Comparison of ENCODE assay signal across 1 cellular context in the genomic region with DNA sequence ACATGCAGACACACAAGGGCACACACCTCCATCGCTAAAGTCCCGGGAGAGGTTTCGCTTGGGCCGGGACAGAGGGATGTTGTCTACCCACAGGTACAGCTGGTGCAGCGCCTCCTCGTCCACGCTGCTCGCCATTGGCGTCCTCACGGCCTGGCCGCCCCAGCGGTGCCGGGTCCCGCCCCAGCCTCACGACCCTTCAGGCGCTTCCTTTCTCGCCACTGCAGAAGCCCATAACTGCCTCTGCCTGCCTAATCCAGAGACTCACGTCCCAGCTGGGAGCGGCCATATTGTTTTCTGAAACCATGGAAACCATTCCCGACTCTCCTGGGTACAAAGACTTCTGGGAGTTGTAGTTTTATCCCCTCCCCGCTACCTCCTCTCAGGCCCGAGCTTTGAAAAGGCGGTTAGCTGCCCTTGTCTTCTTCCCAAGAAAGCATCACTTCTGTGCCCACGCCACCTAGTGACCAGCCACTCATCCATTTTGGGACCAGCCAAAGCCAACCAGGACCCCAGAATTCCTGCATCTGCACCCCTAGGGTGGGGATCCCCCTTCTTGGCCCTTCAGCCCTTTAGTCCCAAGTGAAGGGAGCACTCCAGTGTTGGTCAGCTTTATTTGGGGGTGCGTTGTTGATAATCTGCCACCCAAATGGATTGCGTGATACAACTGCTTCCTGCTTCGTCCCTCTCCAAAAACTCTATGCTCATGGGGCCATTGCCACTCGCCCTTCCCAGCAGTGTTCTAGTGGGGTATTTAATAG.
TF ChIP-seq lines count a peak whose summit lies in the region.

A gene with protein sequence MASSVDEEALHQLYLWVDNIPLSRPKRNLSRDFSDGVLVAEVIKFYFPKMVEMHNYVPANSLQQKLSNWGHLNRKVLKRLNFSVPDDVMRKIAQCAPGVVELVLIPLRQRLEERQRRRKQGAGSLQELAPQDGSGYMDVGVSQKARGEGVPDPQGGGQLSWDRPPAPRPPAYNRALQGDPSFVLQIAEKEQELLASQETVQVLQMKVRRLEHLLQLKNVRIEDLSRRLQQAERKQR (minus strand): TSS at position 296 of the 758 bp plus-strand sequence. CDS start 161 bp downstream, at position 135.

TF ChIP-seq in HepG2, 621 proteins besides CTCF, POLR2A, EP300 and RAD21 (continued from another document and continues in another):
- TF ChIP-seq, protein P1, sequence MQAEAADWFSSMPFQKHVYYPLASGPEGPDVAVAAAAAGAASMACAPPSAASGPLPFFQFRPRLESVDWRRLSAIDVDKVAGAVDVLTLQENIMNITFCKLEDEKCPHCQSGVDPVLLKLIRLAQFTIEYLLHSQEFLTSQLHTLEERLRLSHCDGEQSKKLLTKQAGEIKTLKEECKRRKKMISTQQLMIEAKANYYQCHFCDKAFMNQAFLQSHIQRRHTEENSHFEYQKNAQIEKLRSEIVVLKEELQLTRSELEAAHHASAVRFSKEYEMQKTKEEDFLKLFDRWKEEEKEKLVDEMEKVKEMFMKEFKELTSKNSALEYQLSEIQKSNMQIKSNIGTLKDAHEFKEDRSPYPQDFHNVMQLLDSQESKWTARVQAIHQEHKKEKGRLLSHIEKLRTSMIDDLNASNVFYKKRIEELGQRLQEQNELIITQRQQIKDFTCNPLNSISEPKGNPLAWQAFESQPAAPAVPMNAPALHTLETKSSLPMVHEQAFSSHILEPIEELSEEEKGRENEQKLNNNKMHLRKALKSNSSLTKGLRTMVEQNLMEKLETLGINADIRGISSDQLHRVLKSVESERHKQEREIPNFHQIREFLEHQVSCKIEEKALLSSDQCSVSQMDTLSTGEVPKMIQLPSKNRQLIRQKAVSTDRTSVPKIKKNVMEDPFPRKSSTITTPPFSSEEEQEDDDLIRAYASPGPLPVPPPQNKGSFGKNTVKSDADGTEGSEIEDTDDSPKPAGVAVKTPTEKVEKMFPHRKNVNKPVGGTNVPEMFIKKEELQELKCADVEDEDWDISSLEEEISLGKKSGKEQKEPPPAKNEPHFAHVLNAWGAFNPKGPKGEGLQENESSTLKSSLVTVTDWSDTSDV (CRISPR knock-in tag; IDR thresholded peaks at IDR 0.05), result 0 out of 2 replicates have a peak, but pooled peaks have one; percentile 52
- TF ChIP-seq, protein P2, sequence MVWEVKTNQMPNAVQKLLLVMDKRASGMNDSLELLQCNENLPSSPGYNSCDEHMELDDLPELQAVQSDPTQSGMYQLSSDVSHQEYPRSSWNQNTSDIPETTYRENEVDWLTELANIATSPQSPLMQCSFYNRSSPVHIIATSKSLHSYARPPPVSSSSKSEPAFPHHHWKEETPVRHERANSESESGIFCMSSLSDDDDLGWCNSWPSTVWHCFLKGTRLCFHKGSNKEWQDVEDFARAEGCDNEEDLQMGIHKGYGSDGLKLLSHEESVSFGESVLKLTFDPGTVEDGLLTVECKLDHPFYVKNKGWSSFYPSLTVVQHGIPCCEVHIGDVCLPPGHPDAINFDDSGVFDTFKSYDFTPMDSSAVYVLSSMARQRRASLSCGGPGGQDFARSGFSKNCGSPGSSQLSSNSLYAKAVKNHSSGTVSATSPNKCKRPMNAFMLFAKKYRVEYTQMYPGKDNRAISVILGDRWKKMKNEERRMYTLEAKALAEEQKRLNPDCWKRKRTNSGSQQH (CRISPR knock-in tag; IDR thresholded peaks at IDR 0.05; ENCODE audit: low read depth), result peak; percentile 96; the same call in 1 of the 2 replicates
- TF ChIP-seq PHF8 (CRISPR knock-in tag; IDR thresholded peaks at IDR 0.05) (0 out of 2 replicates have a peak, but pooled peaks have one; percentile 10), ZNF543 (CRISPR knock-in tag; IDR thresholded peaks at IDR 0.05) (no peak), SMAD3 (CRISPR knock-in tag; IDR thresholded peaks at IDR 0.05) (0 out of 2 replicates have a peak, but pooled peaks have one; percentile 69), RFX3 (CRISPR knock-in tag; IDR thresholded peaks at IDR 0.05) (peak; percentile 98), THAP11 (CRISPR knock-in tag; IDR thresholded peaks at IDR 0.05) (peak; percentile 99), ZNF558 (CRISPR knock-in tag; IDR thresholded peaks at IDR 0.05; ENCODE audit: borderline replicate concordance) (no peak), CHD4 (IDR thresholded peaks at IDR 0.05; ENCODE audit: borderline replicate concordance, low read length) (peak; percentile 65; the same call in 1 of the 2 replicates), SMAD1 (CRISPR knock-in tag; IDR thresholded peaks at IDR 0.05; ENCODE audit: borderline replicate concordance, low read depth) (peak; percentile 58; the same call in 1 of the 2 replicates), LCORL (IDR thresholded peaks at IDR 0.05) (no peak), LCORL (CRISPR knock-in tag; IDR thresholded peaks at IDR 0.05) (peak; percentile 90), MED8 (CRISPR knock-in tag; IDR thresholded peaks at IDR 0.05; ENCODE audit: insufficient replicate concordance) (no peak), ZKSCAN1 (IDR thresholded peaks at IDR 0.05; ENCODE audit: low read length) (no peak), ONECUT2 (CRISPR knock-in tag; IDR thresholded peaks at IDR 0.05) (no peak), ZNF530 (CRISPR knock-in tag; IDR thresholded peaks at IDR 0.05; ENCODE audit: low read depth) (no peak), HMG20A (CRISPR knock-in tag; IDR thresholded peaks at IDR 0.05; ENCODE audit: borderline replicate concordance) (no peak), MIER3 (CRISPR knock-in tag; IDR thresholded peaks at IDR 0.05; ENCODE audit: borderline replicate concordance) (peak; percentile 59; the same call in 1 of the 2 replicates), MBNL3 (CRISPR knock-in tag; conservative IDR thresholded peaks at IDR 0.05) (no peak), ZNF136 (CRISPR knock-in tag; IDR thresholded peaks at IDR 0.05; ENCODE audit: low read depth) (0 out of 2 replicates have a peak, but pooled peaks have one; percentile 84), ZNF781 (CRISPR knock-in tag; IDR thresholded peaks at IDR 0.05; ENCODE audit: borderline replicate concordance, not compliant biosample characterization) (peak; percentile 83), ZNF501 (CRISPR knock-in tag; IDR thresholded peaks at IDR 0.05) (peak; percentile 95), ZNF292 (CRISPR knock-in tag; IDR thresholded peaks at IDR 0.05; ENCODE audit: borderline replicate concordance, low read depth) (no peak), TBX2 (CRISPR knock-in tag; IDR thresholded peaks at IDR 0.05; ENCODE audit: borderline replicate concordance) (peak; percentile 61; the same call in 1 of the 2 replicates), KDM4B (CRISPR knock-in tag; IDR thresholded peaks at IDR 0.05) (0 out of 2 replicates have a peak, but pooled peaks have one; percentile 23), MXD4 (CRISPR knock-in tag; IDR thresholded peaks at IDR 0.05) (peak; percentile 97), AGO1 (IDR thresholded peaks at IDR 0.05; ENCODE audit: low read depth, low read length, poor library complexity, severe bottlenecking) (peak; percentile 94), GABPA (IDR thresholded peaks at IDR 0.05; ENCODE audit: low read depth, low read length) (no peak), GABPA (CRISPR knock-in tag; IDR thresholded peaks at IDR 0.05; ENCODE audit: low read depth) (peak; percentile 77), GATA4 (IDR thresholded peaks at IDR 0.05; ENCODE audit: borderline replicate concordance, low read depth) (no peak), KLF9 (CRISPR knock-in tag; IDR thresholded peaks at IDR 0.05; ENCODE audit: low read depth) (no peak), TGIF2 (CRISPR knock-in tag; IDR thresholded peaks at IDR 0.05) (peak; percentile 96), TP53 (CRISPR knock-in tag; conservative IDR thresholded peaks at IDR 0.05) (0 out of 2 replicates have a peak, but pooled peaks have one; percentile 55), AGO2 (optimal IDR thresholded peaks at IDR 0.05; ENCODE audit: low read depth, low read length) (peak; percentile 92), PPARG (CRISPR knock-in tag; conservative IDR thresholded peaks at IDR 0.05) (peak; percentile 12; the same call in 1 of the 2 replicates), ZNF792 (CRISPR knock-in tag; IDR thresholded peaks at IDR 0.05) (peak; percentile 69; the same call in 1 of the 2 replicates), THYN1 (CRISPR knock-in tag; IDR thresholded peaks at IDR 0.05; ENCODE audit: borderline replicate concordance, low read depth) (peak; percentile 48; the same call in 1 of the 2 replicates), KDM1A (CRISPR knock-in tag; IDR thresholded peaks at IDR 0.05) (peak; percentile 64; the same call in 1 of the 2 replicates), ZNF720 (CRISPR knock-in tag; IDR thresholded peaks at IDR 0.05) (peak; percentile 61; the same call in 1 of the 2 replicates), ZNF75D (CRISPR knock-in tag; IDR thresholded peaks at IDR 0.05; ENCODE audit: borderline replicate concordance) (no peak), ZNF350 (CRISPR knock-in tag; IDR thresholded peaks at IDR 0.05; ENCODE audit: borderline replicate concordance, low read depth) (peak; percentile 84), ZSCAN9 (CRISPR knock-in tag; IDR thresholded peaks at IDR 0.05; ENCODE audit: borderline replicate concordance) (0 out of 2 replicates have a peak, but pooled peaks have one; percentile 37), CREM (IDR thresholded peaks at IDR 0.05) (peak; percentile 90), CREM (CRISPR knock-in tag; IDR thresholded peaks at IDR 0.05) (no peak)
- TF ChIP-seq, protein P3, sequence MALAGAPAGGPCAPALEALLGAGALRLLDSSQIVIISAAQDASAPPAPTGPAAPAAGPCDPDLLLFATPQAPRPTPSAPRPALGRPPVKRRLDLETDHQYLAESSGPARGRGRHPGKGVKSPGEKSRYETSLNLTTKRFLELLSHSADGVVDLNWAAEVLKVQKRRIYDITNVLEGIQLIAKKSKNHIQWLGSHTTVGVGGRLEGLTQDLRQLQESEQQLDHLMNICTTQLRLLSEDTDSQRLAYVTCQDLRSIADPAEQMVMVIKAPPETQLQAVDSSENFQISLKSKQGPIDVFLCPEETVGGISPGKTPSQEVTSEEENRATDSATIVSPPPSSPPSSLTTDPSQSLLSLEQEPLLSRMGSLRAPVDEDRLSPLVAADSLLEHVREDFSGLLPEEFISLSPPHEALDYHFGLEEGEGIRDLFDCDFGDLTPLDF (CRISPR knock-in tag; IDR thresholded peaks at IDR 0.05), result no peak
- TF ChIP-seq, protein P4, sequence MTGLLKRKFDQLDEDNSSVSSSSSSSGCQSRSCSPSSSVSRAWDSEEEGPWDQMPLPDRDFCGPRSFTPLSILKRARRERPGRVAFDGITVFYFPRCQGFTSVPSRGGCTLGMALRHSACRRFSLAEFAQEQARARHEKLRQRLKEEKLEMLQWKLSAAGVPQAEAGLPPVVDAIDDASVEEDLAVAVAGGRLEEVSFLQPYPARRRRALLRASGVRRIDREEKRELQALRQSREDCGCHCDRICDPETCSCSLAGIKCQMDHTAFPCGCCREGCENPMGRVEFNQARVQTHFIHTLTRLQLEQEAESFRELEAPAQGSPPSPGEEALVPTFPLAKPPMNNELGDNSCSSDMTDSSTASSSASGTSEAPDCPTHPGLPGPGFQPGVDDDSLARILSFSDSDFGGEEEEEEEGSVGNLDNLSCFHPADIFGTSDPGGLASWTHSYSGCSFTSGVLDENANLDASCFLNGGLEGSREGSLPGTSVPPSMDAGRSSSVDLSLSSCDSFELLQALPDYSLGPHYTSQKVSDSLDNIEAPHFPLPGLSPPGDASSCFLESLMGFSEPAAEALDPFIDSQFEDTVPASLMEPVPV (CRISPR knock-in tag; IDR thresholded peaks at IDR 0.05), result peak; percentile 68; the same call in 1 of the 2 replicates
- TF ChIP-seq, protein P5, sequence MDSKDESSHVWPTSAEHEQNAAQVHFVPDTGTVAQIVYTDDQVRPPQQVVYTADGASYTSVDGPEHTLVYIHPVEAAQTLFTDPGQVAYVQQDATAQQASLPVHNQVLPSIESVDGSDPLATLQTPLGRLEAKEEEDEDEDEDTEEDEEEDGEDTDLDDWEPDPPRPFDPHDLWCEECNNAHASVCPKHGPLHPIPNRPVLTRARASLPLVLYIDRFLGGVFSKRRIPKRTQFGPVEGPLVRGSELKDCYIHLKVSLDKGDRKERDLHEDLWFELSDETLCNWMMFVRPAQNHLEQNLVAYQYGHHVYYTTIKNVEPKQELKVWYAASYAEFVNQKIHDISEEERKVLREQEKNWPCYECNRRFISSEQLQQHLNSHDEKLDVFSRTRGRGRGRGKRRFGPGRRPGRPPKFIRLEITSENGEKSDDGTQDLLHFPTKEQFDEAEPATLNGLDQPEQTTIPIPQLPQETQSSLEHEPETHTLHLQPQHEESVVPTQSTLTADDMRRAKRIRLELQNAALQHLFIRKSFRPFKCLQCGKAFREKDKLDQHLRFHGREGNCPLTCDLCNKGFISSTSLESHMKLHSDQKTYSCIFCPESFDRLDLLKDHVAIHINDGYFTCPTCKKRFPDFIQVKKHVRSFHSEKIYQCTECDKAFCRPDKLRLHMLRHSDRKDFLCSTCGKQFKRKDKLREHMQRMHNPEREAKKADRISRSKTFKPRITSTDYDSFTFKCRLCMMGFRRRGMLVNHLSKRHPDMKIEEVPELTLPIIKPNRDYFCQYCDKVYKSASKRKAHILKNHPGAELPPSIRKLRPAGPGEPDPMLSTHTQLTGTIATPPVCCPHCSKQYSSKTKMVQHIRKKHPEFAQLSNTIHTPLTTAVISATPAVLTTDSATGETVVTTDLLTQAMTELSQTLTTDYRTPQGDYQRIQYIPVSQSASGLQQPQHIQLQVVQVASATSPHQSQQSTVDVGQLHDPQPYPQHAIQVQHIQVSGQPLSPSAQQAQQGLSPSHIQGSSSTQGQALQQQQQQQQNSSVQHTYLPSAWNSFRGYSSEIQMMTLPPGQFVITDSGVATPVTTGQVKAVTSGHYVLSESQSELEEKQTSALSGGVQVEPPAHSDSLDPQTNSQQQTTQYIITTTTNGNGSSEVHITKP (CRISPR knock-in tag; IDR thresholded peaks at IDR 0.05; ENCODE audit: low read depth), result no peak
- TF ChIP-seq, protein P6, sequence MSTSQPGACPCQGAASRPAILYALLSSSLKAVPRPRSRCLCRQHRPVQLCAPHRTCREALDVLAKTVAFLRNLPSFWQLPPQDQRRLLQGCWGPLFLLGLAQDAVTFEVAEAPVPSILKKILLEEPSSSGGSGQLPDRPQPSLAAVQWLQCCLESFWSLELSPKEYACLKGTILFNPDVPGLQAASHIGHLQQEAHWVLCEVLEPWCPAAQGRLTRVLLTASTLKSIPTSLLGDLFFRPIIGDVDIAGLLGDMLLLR (CRISPR knock-in tag; IDR thresholded peaks at IDR 0.05), result peak; percentile 87; the same call in 1 of the 2 replicates
- TF ChIP-seq, protein P7, sequence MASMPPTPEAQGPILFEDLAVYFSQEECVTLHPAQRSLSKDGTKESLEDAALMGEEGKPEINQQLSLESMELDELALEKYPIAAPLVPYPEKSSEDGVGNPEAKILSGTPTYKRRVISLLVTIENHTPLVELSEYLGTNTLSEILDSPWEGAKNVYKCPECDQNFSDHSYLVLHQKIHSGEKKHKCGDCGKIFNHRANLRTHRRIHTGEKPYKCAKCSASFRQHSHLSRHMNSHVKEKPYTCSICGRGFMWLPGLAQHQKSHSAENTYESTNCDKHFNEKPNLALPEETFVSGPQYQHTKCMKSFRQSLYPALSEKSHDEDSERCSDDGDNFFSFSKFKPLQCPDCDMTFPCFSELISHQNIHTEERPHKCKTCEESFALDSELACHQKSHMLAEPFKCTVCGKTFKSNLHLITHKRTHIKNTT (CRISPR knock-in tag; IDR thresholded peaks at IDR 0.05), result no peak
